8 cellular contexts compared by ENCODE assay signal in the genomic region with DNA sequence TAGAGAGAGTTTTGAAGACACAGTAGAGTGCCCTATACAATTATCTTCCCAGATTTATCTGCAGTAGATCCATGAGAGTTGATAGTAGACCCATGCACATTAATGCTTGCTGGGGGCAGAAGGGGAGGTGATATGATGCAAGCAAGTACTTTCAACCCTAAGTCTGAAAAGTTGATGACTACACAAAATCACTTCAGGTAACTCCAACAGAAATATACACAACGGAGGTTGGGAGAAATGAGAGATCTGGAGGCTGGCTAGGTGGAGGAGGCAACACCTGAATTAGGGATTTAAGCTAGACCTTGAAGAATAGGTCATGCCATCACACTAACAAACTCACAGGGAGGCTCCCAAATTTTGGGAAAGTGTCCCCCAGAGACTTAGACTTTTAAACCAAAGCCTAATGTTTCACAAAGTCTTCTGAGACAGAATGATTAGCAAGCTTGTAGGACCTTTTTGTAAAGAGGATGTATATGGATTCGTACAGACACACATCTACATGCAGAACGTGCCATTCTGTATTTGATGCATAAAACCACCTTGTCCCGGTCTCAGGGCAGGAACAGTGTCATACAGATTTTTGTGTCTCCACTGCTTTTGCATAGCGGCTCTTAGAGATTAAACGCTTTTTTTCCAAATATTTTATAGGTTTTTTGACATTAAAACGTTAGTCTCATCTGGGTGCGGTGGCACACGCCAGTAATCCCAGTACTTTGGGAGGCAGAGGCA. TPM values are rescaled to one million over a fixed set of nuclear protein-coding genes. Genes with fewer than 3 reads are reported as not detected.
A peak's percentile ranks its signal among the peaks of the same experiment; 100 is the strongest.
DNase-seq lines count a peak whose midpoint lies in the region; ATAC-seq and TF ChIP-seq lines count a peak whose summit lies in the region.

No MANE protein-coding gene starts in this region.

- peak overlapping the region; percentile 69 to 94 (median 89) for H3K4me2 ChIP-seq in BLaER1 treated with 17β-estradiol and CSF1 and Interleukin-3, amounts not matched to agents 10 nM and 100 nM

- DNase-seq in Jurkat, Clone E6-1 (ENCODE audit: low read depth, low spot score): no peak
- no peak for DNase-seq in coronary artery (ENCODE audit: low spot score)
- DNase-seq in osteocyte (ENCODE audit: extremely low spot score, unreplicated experiment): no peak
- DNase-seq in GM10266 (ENCODE audit: extremely low spot score): no peak
- DNase-seq in DMS153 (lab: John Stamatoyannopoulos, UW): no peak
- no peak for DNase-seq in mesenteric fat pad (ENCODE audit: low spot score)

- peak overlapping the region; percentile 55 for H3K4me3 Mint-ChIP-seq in osteocyte (ENCODE audit: unreplicated experiment)

- peak overlapping the region; percentile 74 to 86 (median 79) for H3K4me3 ChIP-seq in BLaER1 treated with 17β-estradiol and CSF1 and Interleukin-3, amounts not matched to agents 10 nM and 100 nM
- peak overlapping the region; percentile 96 for H3K4me3 ChIP-seq in Jurkat, Clone E6-1 (ENCODE audit: low read length)
- peak overlapping the region; percentile 82 for H3K4me3 ChIP-seq in coronary artery

- peaks cover 13 to 25% (median 22%) of the 10 kb centered on the region in 11 experiments for H3K36me3 ChIP-seq in BLaER1 treated with 17β-estradiol and CSF1 and Interleukin-3, amounts not matched to agents 10 nM and 100 nM

- H3K9me3 Mint-ChIP-seq in osteocyte (ENCODE audit: unreplicated experiment): no peaks in the 10 kb centered on the region

- no peak overlapping the region for H3K27ac Mint-ChIP-seq in osteocyte (ENCODE audit: unreplicated experiment)

- H3K9ac ChIP-seq in BLaER1 treated with 17β-estradiol and CSF1 and Interleukin-3, amounts not matched to agents 10 nM and 100 nM: peak overlapping the region in 10 of 11 experiments; percentile 87 to 92 (median 90); a peak in 18 of 22 replicates

- peak overlapping the region in 10 of 11 experiments; percentile 92 to 96 (median 94); a peak in 16 of 22 replicates for H3K27ac ChIP-seq in BLaER1 treated with 17β-estradiol and CSF1 and Interleukin-3, amounts not matched to agents 10 nM and 100 nM
- no peak overlapping the region for H3K27ac ChIP-seq in coronary artery

- ATAC-seq in HG02981 (IDR thresholded peaks at IDR 0.05; ENCODE audit: unreplicated experiment): no peak

- H3K27me3 ChIP-seq in BLaER1 treated with 17β-estradiol and CSF1 and Interleukin-3, amounts not matched to agents 10 nM and 100 nM: no peaks in the 10 kb centered on the region

- H3K4me1 ChIP-seq in BLaER1 treated with 17β-estradiol and CSF1 and Interleukin-3, amounts not matched to agents 10 nM and 100 nM: peaks cover 35 to 45% (median 41%) of the 10 kb centered on the region in 10 experiments

- no peaks in the 10 kb centered on the region for H4K20me1 ChIP-seq in BLaER1 treated with 17β-estradiol and CSF1 and Interleukin-3, amounts not matched to agents 10 nM and 100 nM

- H3K27me3 Mint-ChIP-seq in osteocyte (ENCODE audit: unreplicated experiment): peaks cover 7% of the 10 kb centered on the region

- peaks cover 34% of the 10 kb centered on the region for H3K4me1 Mint-ChIP-seq in osteocyte (ENCODE audit: unreplicated experiment)

- TF ChIP-seq CTCF in coronary artery (IDR thresholded peaks at IDR 0.05): no peak
- no peak for TF ChIP-seq CTCF in osteocyte (IDR thresholded peaks at IDR 0.05)
- no peak for TF ChIP-seq CTCF in GM10266 (IDR thresholded peaks at IDR 0.05; ENCODE audit: control insufficient read depth, insufficient read depth, low read depth, missing control alignments)

- peaks cover 4 to 12% (median 9%) of the 10 kb centered on the region in 11 experiments; a peak in 18 of 22 replicates for H3K9me3 ChIP-seq in BLaER1 treated with 17β-estradiol and CSF1 and Interleukin-3, amounts not matched to agents 10 nM and 100 nM (replicated peaks in 1 of 11)

- peaks cover 7% of the 10 kb centered on the region for H3K36me3 Mint-ChIP-seq in osteocyte (ENCODE audit: unreplicated experiment)

RNA-seq across cellular contexts. Expression of a gene that starts 0.9 kb away (rescaled TPM):
- 79.0 TPM for polyA plus RNA-seq in Jurkat, Clone E6-1 (2012; ENCODE audit: insufficient read depth, insufficient read length)
- total RNA-seq in osteocyte (34.6 and 39.1 TPM in 2 replicates), mesenteric fat pad (25.6 TPM)

RNA-seq across cellular contexts. Expression of a gene that starts 43.8 kb away (rescaled TPM):
- polyA plus RNA-seq in Jurkat, Clone E6-1 (2012; ENCODE audit: insufficient read depth, insufficient read length): not detected
- not detected in 2 replicates for total RNA-seq in osteocyte
- not detected for total RNA-seq in mesenteric fat pad

RNA-seq across cellular contexts. Expression of a gene that starts 47.9 kb away (rescaled TPM):
- polyA plus RNA-seq in Jurkat, Clone E6-1 (2012; ENCODE audit: insufficient read depth, insufficient read length): 22.6 TPM
- total RNA-seq in osteocyte: 24.7 and 25.0 TPM in 2 replicates
- 14.8 TPM for total RNA-seq in mesenteric fat pad

Comparison
In these comparisons a context has a peak if more than half of its experiments do, and no peak if none do; other contexts are left out.
1. H3K27ac ChIP-seq: peak in BLaER1 treated with 17β-estradiol and CSF1 and Interleukin-3, amounts not matched to agents 10 nM and 100 nM (10 of 11); none in coronary artery (0 of 2).
2. Peak in every context shown above with its lines, with median percentiles within 50 percentile points of each other: H3K4me3 ChIP-seq.